16 cellular contexts compared by ENCODE assay signal in the genomic region with DNA sequence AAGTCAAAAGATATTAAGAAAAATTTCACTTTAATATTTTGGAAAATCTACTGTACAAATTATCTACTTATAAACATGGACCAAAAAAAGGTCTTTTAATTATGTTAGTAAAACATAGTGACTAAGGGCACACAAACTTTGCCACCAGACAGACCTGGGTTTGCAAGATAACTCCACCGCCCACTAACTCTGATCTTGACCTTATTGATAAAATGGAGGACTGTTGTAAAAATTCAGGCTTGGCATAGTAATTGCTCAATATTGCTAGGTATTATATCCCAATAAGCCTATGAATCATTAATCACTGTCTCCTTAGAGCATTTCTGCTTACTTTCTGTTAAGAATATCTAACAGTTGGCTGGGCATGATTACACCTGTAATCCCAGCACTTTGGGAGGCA.
"Had no signal": no experiment of that assay in that cellular context is flagged by ENCODE, and none has a peak within 500 bp of the region (broad histone marks: within the 10 kb centered on the region; RNA-seq: fewer than 3 reads in every experiment).

No MANE protein-coding gene starts in this region.

- H3K4me3 ChIP-seq: adrenal gland, right lobe of liver, thyroid gland, vagina had no signal

- H3K27ac ChIP-seq: adrenal gland, right lobe of liver, thyroid gland, vagina, WERI-Rb-1 had no signal

- H3K9me3 Mint-ChIP-seq: activated CD4-positive, alpha-beta memory T cell treated with anti-CD3 and anti-CD28 coated beads, Interleukin-2, amount 10 ng/mL, durations not matched to agents 7 days and 5 days; activated naive CD4-positive, alpha-beta T cell treated with anti-CD3 and anti-CD28 coated beads, Interleukin-2, amount 50 U/mL, for 24 hours; activated T-cell treated with anti-CD3 and anti-CD28 coated beads, Interleukin-2, amount 50 U/mL, for 24 hours; natural killer cell had no signal

- H3K27ac Mint-ChIP-seq: activated CD4-positive, alpha-beta memory T cell treated with anti-CD3 and anti-CD28 coated beads, Interleukin-2, amount 10 ng/mL, durations not matched to agents 7 days and 5 days; activated naive CD4-positive, alpha-beta T cell treated with anti-CD3 and anti-CD28 coated beads, Interleukin-2, amount 50 U/mL, for 24 hours; activated T-cell treated with anti-CD3 and anti-CD28 coated beads, Interleukin-2, amount 50 U/mL, for 24 hours; natural killer cell; progenitor cell of endocrine pancreas had no signal

- H3K4me3 Mint-ChIP-seq: activated CD4-positive, alpha-beta memory T cell treated with anti-CD3 and anti-CD28 coated beads, Interleukin-2, amount 10 ng/mL, durations not matched to agents 7 days and 5 days; activated naive CD4-positive, alpha-beta T cell treated with anti-CD3 and anti-CD28 coated beads, Interleukin-2, amount 50 U/mL, for 24 hours; activated T-cell treated with anti-CD3 and anti-CD28 coated beads, Interleukin-2, amount 50 U/mL, for 24 hours had no signal

- H3K4me1 ChIP-seq: adrenal gland, right lobe of liver, thyroid gland had no signal

- H3K9me3 ChIP-seq: adrenal gland, right lobe of liver, thyroid gland, vagina had no signal

- H3K36me3 ChIP-seq: adrenal gland, right lobe of liver, thyroid gland, vagina had no signal

- H3K27me3 Mint-ChIP-seq: activated CD4-positive, alpha-beta memory T cell treated with anti-CD3 and anti-CD28 coated beads, Interleukin-2, amount 10 ng/mL, durations not matched to agents 7 days and 5 days; activated naive CD4-positive, alpha-beta T cell treated with anti-CD3 and anti-CD28 coated beads, Interleukin-2, amount 50 U/mL, for 24 hours; activated T-cell treated with anti-CD3 and anti-CD28 coated beads, Interleukin-2, amount 50 U/mL, for 24 hours; progenitor cell of endocrine pancreas had no signal

- H3K27me3 ChIP-seq: adrenal gland, right lobe of liver, thyroid gland, vagina had no signal

- DNase-seq: activated CD4-positive, alpha-beta memory T cell treated with anti-CD3 and anti-CD28 coated beads, Interleukin-2, amount 10 ng/mL, durations not matched to agents 7 days and 5 days; activated CD4-positive, alpha-beta T cell treated with anti-CD3 and anti-CD28 coated beads for 4 hours; activated effector memory CD4-positive, alpha-beta T cell treated with Interleukin-2 at 50 U/mL for 16 hours; activated T-cell treated with anti-CD3 and anti-CD28 coated beads, Interleukin-2, amount 50 U/mL, for 24 hours; adrenal gland; foreskin melanocyte; kidney glomerular epithelial cell; mesenchymal stem cell; natural killer cell; occipital lobe; right lobe of liver; thyroid gland; WERI-Rb-1 had no signal

- ATAC-seq: natural killer cell, right lobe of liver had no signal
